In genomic region chr7:84535584-84536255, GRCh38 we compare ENCODE assay signal across 18 cellular contexts.
"Had no signal": no experiment of that assay in that cellular context is flagged by ENCODE, and none has a peak within 500 bp of the region (broad histone marks: within the 10 kb centered on the region; RNA-seq: fewer than 3 reads in every experiment).

No MANE protein-coding gene starts in this region.

- H3K36me3 ChIP-seq: adrenal gland, colonic mucosa, gastroesophageal sphincter, prostate gland, right lobe of liver, upper lobe of right lung had no signal

- H3K9me3 ChIP-seq: adrenal gland, colonic mucosa, gastroesophageal sphincter, prostate gland, right lobe of liver, testis, upper lobe of right lung had no signal

- ATAC-seq: gastroesophageal sphincter; natural killer cell; right lobe of liver; stimulated activated naive CD8-positive, alpha-beta T cell treated with anti-CD3 and anti-CD28 coated beads, Interleukin-15, amount 100 ng/mL, for 72 hours; upper lobe of right lung had no signal

- H3K4me3 ChIP-seq: adrenal gland, colonic mucosa, gastroesophageal sphincter, lung, prostate gland, right lobe of liver, testis, upper lobe of right lung had no signal

- DNase-seq: activated B cell treated with CpG ODN at 0.5 μM for 24 hours; activated CD4-positive, alpha-beta T cell treated with anti-CD3 and anti-CD28 coated beads, Interleukin-2, amount 50 U/mL, for 1 hour; activated naive CD4-positive, alpha-beta T cell treated with anti-CD3 and anti-CD28 coated beads, Interleukin-2, amount 50 U/mL, for 16 hours; activated T-cell treated with anti-CD3 and anti-CD28 coated beads for 4 hours; adrenal gland; caudate nucleus; colonic mucosa; effector CD8-positive, alpha-beta T cell; natural killer cell; occipital lobe; right lobe of liver; stimulated activated CD4-positive, alpha-beta T cell treated with anti-CD3 and anti-CD28 coated beads, Interleukin-4, amount 100 ng/mL, for 24 hours; stimulated activated naive CD8-positive, alpha-beta T cell treated with anti-CD3 and anti-CD28 coated beads, Interleukin-15, amount 100 ng/mL, for 72 hours; testis; upper lobe of right lung had no signal

- H3K27me3 ChIP-seq: adrenal gland, colonic mucosa, gastroesophageal sphincter, right lobe of liver, testis, upper lobe of right lung had no signal

- H3K27ac ChIP-seq: adrenal gland, colonic mucosa, prostate gland, right lobe of liver, testis, upper lobe of right lung had no signal

- H3K4me1 ChIP-seq: adrenal gland, colonic mucosa, prostate gland, right lobe of liver, testis, upper lobe of right lung had no signal
